Comparison of ENCODE assay signal across 1 cellular context in genomic region chr14:105853089-105853906, GRCh38.
TF ChIP-seq lines count a peak whose summit lies in the region.

No MANE protein-coding gene starts in this region.

TF ChIP-seq in GM12878, 131 proteins besides CTCF, POLR2A, EP300 and RAD21 (continued from another document and continues in another):
- TF ChIP-seq HDAC6 (IDR thresholded peaks at IDR 0.05; ENCODE audit: unreplicated experiment): no peak
- no peak for TF ChIP-seq RB1 (IDR thresholded peaks at IDR 0.05; ENCODE audit: borderline replicate concordance)
- TF ChIP-seq LARP7 (IDR thresholded peaks at IDR 0.05): peak; percentile 28; the same call in 1 of the 2 replicates
- no peak for TF ChIP-seq STAT3 (IDR thresholded peaks at IDR 0.05; ENCODE audit: low read depth, low read length)
- no peak for TF ChIP-seq RFX5 (IDR thresholded peaks at IDR 0.05; ENCODE audit: low read depth, low read length)
- TF ChIP-seq BHLHE40 (IDR thresholded peaks at IDR 0.05; ENCODE audit: borderline replicate concordance in 1 of 2, low read depth in 2 of 2, low read length in 1 of 2): peak; percentile 50 to 88; a peak in 3 of 4 replicates
- TF ChIP-seq BCLAF1 (IDR thresholded peaks at IDR 0.05): no peak; the same call in none of the 2 replicates
- no peak for TF ChIP-seq TCF12 (IDR thresholded peaks at IDR 0.05; ENCODE audit: low read depth, low read length)
- TF ChIP-seq SREBF1 (IDR thresholded peaks at IDR 0.05; ENCODE audit: low read length): no peak
- TF ChIP-seq SMC3 (IDR thresholded peaks at IDR 0.05; ENCODE audit: borderline replicate concordance, low read length): no peak
- TF ChIP-seq BCL3 (IDR thresholded peaks at IDR 0.05; ENCODE audit: borderline replicate concordance, insufficient read depth, low read depth, low read length, poor library complexity, severe bottlenecking): no peak
- 0 out of 2 replicates have a peak, but pooled peaks have one; percentile 73 for TF ChIP-seq PAX8 (IDR thresholded peaks at IDR 0.05)
- peak; percentile 25 for TF ChIP-seq MYC (IDR thresholded peaks at IDR 0.05; ENCODE audit: insufficient read depth, insufficient read length, insufficient replicate concordance, low read length, severe bottlenecking)
- no peak for TF ChIP-seq ZNF687 (IDR thresholded peaks at IDR 0.05)
- no peak for TF ChIP-seq ZNF622 (IDR thresholded peaks at IDR 0.05)
- TF ChIP-seq MTA3 (IDR thresholded peaks at IDR 0.05; ENCODE audit: borderline replicate concordance, low read length): no peak
- no peak for TF ChIP-seq NFYA (IDR thresholded peaks at IDR 0.05; ENCODE audit: borderline replicate concordance, low read depth, low read length)
- no peak for TF ChIP-seq FOXK2 (IDR thresholded peaks at IDR 0.05)
- TF ChIP-seq NR2C2 (IDR thresholded peaks at IDR 0.05; ENCODE audit: borderline replicate concordance, control insufficient read depth, insufficient read length, low read depth): peak; percentile 53
- peak; percentile 98 for TF ChIP-seq POLR2AphosphoS5 (IDR thresholded peaks at IDR 0.05; ENCODE audit: low read length)
- no peak for TF ChIP-seq BRCA1 (IDR thresholded peaks at IDR 0.05; ENCODE audit: low read depth, low read length)
- peak; percentile 95 for TF ChIP-seq PAX5 (IDR thresholded peaks at IDR 0.05; ENCODE audit: borderline replicate concordance, low read depth, low read length)
- no peak; the same call in none of the 2 replicates for TF ChIP-seq PRDM15 (CRISPR knock-in tag; IDR thresholded peaks at IDR 0.05)
- peak; percentile 90 for TF ChIP-seq POU2F2 (IDR thresholded peaks at IDR 0.05; ENCODE audit: borderline replicate concordance, low read depth, low read length)
- no peak for TF ChIP-seq ZNF24 (IDR thresholded peaks at IDR 0.05)
- no peak for TF ChIP-seq SUZ12 (IDR thresholded peaks at IDR 0.05; ENCODE audit: unreplicated experiment)
- no peak for TF ChIP-seq ZNF274 (IDR thresholded peaks at IDR 0.05; ENCODE audit: insufficient read depth, insufficient read length)
- TF ChIP-seq PBX3 (IDR thresholded peaks at IDR 0.05; ENCODE audit: insufficient replicate concordance, low read depth, low read length): peak; percentile 28
- no peak for TF ChIP-seq ASH2L (IDR thresholded peaks at IDR 0.05; ENCODE audit: borderline replicate concordance, low read depth)
- no peak for TF ChIP-seq RELA (IDR thresholded peaks at IDR 0.05; ENCODE audit: borderline replicate concordance, partially characterized antibody)
- TF ChIP-seq SIN3A (IDR thresholded peaks at IDR 0.05; ENCODE audit: low read depth, low read length): no peak
- no peak for TF ChIP-seq E4F1 (IDR thresholded peaks at IDR 0.05; ENCODE audit: borderline replicate concordance, partially characterized antibody)
- TF ChIP-seq RBBP5 (conservative IDR thresholded peaks at IDR 0.05): no peak
- TF ChIP-seq ZBTB11 (CRISPR knock-in tag; IDR thresholded peaks at IDR 0.05): 0 out of 2 replicates have a peak, but pooled peaks have one; percentile 63
- no peak for TF ChIP-seq NKRF (conservative IDR thresholded peaks at IDR 0.05)
- peak; percentile 99; the same call in 1 of the 2 replicates for TF ChIP-seq WRNIP1 (IDR thresholded peaks at IDR 0.05; ENCODE audit: borderline replicate concordance, low read depth, low read length)
- TF ChIP-seq EED (IDR thresholded peaks at IDR 0.05; ENCODE audit: low read depth): no peak
- TF ChIP-seq BMI1 (IDR thresholded peaks at IDR 0.05; ENCODE audit: borderline replicate concordance): peak; percentile 23
- TF ChIP-seq CBX3 (IDR thresholded peaks at IDR 0.05; ENCODE audit: borderline replicate concordance, low read depth): no peak
